ENCODE assay signal across 11 cellular contexts in genomic region chr2:230318190-230319121, GRCh38. TPM values are rescaled to one million over a fixed set of nuclear protein-coding genes. Genes with fewer than 3 reads are reported as not detected.
DNase-seq lines count a peak whose midpoint lies in the region; ATAC-seq and TF ChIP-seq lines count a peak whose summit lies in the region.
"Had no signal": no experiment of that assay in that cellular context is flagged by ENCODE, and none has a peak within 500 bp of the region (broad histone marks: within the 10 kb centered on the region; RNA-seq: fewer than 3 reads in every experiment).

No MANE protein-coding gene starts in this region.

- POLR2A ChIA-PET in PC-9 (lab: Charles Lee; ENCODE audit: unreplicated experiment): interaction anchor here (0.6 kb wide), 1 partner anchor 26 kb away, joined by 5 read pairs; no protein-coding TSS in a partner anchor

- no peak overlapping the region for H3K4me2 ChIP-seq in PC-9
- no peak overlapping the region for H3K4me2 ChIP-seq in H9 (ENCODE audit: insufficient read depth, insufficient read length, low read length)
- H3K4me2 ChIP-seq: hepatocyte had no signal

- no peaks in the 10 kb centered on the region for H3K36me3 ChIP-seq in heart left ventricle
- H3K36me3 ChIP-seq in PC-9 (ENCODE audit: low read depth): no peaks in the 10 kb centered on the region
- H3K36me3 ChIP-seq: BE2C had no signal

- H3K9me3 ChIP-seq in heart left ventricle: peaks cover 0 to 11% (median 0%) of the 10 kb centered on the region in 12 donors
- H3K9me3 ChIP-seq in PC-9 (ENCODE audit: insufficient read depth, low read depth): no peaks in the 10 kb centered on the region
- peaks cover 14% of the 10 kb centered on the region for H3K9me3 ChIP-seq in H9 (ENCODE audit: control insufficient read depth, low read depth, low read length)
- H3K9me3 ChIP-seq: BE2C had no signal

- no peak for ATAC-seq in heart left ventricle
- no peak for ATAC-seq in left ventricle myocardium superior
- peak; percentile 2 for ATAC-seq in HG02973 (IDR thresholded peaks at IDR 0.05; ENCODE audit: unreplicated experiment)
- peak; percentile 71 to 75 for ATAC-seq in stimulated activated naive B cell treated with anti-CD40 and anti-IgM and Interleukin-4, amounts not matched to agents 10 μg/mL and 1 μg/mL and 100 μg/mL, for 72 hours (replicated peaks)

- H3K27me3 Mint-ChIP-seq in stimulated activated naive B cell treated with anti-CD40 and anti-IgM and Interleukin-4, amounts not matched to agents 10 μg/mL and 1 μg/mL and 100 μg/mL, for 72 hours: no peaks in the 10 kb centered on the region
- no peaks in the 10 kb centered on the region for H3K27me3 Mint-ChIP-seq in H9 (ENCODE audit: low read depth)

- no peak overlapping the region for H2BK120ac ChIP-seq in H9 (ENCODE audit: low read depth, low read length, poor library complexity, severe bottlenecking)

- H2AFZ ChIP-seq in PC-9 (no peak overlapping the region), H9 (ENCODE audit: low read length) (no peak overlapping the region)
- H2AFZ ChIP-seq: hepatocyte had no signal

- H4K8ac ChIP-seq in H9 (replicated peaks; ENCODE audit: insufficient read length, low read depth, low read length): no peak overlapping the region

- no peak overlapping the region for H3K14ac ChIP-seq in H9 (ENCODE audit: insufficient read depth, low read length)

- H3K18ac ChIP-seq in H9 (ENCODE audit: insufficient read length, low read depth, low read length): no peak overlapping the region

- peaks cover 5 to 7% of the 10 kb centered on the region in 2 donors for H3K9me3 Mint-ChIP-seq in stimulated activated naive B cell treated with anti-CD40 and anti-IgM and Interleukin-4, amounts not matched to agents 10 μg/mL and 1 μg/mL and 100 μg/mL, for 72 hours
- peaks cover 18 to 20% of the 10 kb centered on the region in 2 experiments for H3K9me3 Mint-ChIP-seq in H9

- H3K56ac ChIP-seq in H9 (ENCODE audit: insufficient read length, low read depth, low read length): no peak overlapping the region

- no peak overlapping the region for H3K9ac ChIP-seq in H9 (ENCODE audit: extremely low read depth, insufficient read length, low read length)

- H4K5ac ChIP-seq in H9 (ENCODE audit: insufficient read length, low read depth, low read length): no peak overlapping the region

- H3K27ac Mint-ChIP-seq in stimulated activated naive B cell treated with anti-CD40 and anti-IgM and Interleukin-4, amounts not matched to agents 10 μg/mL and 1 μg/mL and 100 μg/mL, for 72 hours: peak overlapping the region; percentile 99
- H3K27ac Mint-ChIP-seq in H9: peak overlapping the region in 1 of 3 experiments; percentile 28; a peak in 1 of 7 replicates

- H3F3A ChIP-seq in PC-9 (ENCODE audit: insufficient read depth, low read depth): no peaks in the 10 kb centered on the region

- no peak overlapping the region for H3K23ac ChIP-seq in H9 (ENCODE audit: insufficient read length, low read depth, low read length)

- H2BK20ac ChIP-seq in H9 (ENCODE audit: low read depth, low read length, poor library complexity, severe bottlenecking): no peak overlapping the region

- H3K36me3 Mint-ChIP-seq in stimulated activated naive B cell treated with anti-CD40 and anti-IgM and Interleukin-4, amounts not matched to agents 10 μg/mL and 1 μg/mL and 100 μg/mL, for 72 hours: peaks cover 52 to 89% of the 10 kb centered on the region in 2 donors
- H3K36me3 Mint-ChIP-seq in H9 (ENCODE audit: insufficient read depth in 1 of 3, low read depth in 3 of 3): peaks cover 8 to 10% (median 10%) of the 10 kb centered on the region in 3 experiments; a peak in 6 of 7 replicates

- H3T11ph ChIP-seq in H9 (ENCODE audit: low read length): no peak overlapping the region

- H3K4me3 ChIP-seq in heart left ventricle (no peak overlapping the region), PC-9 (no peak overlapping the region)
- H3K4me3 ChIP-seq: hepatocyte had no signal

- H3K4me1 ChIP-seq in heart left ventricle (peaks cover 0 to 23% (median 2%) of the 10 kb centered on the region in 12 donors), PC-9 (replicated peaks; ENCODE audit: insufficient read depth) (no peaks in the 10 kb centered on the region), H9 (ENCODE audit: insufficient read depth, low read length) (no peaks in the 10 kb centered on the region)
- H3K4me1 ChIP-seq: BE2C had no signal

- H4K20me1 ChIP-seq in PC-9 (ENCODE audit: insufficient read depth) (no peaks in the 10 kb centered on the region), H9 (ENCODE audit: control insufficient read depth, insufficient read depth, insufficient read length) (no peaks in the 10 kb centered on the region)

- no peaks in the 10 kb centered on the region for H3K79me1 ChIP-seq in H9 (ENCODE audit: insufficient read depth, low read depth, low read length, poor library complexity, severe bottlenecking)

- no peak for TF ChIP-seq POLR2A in heart left ventricle (IDR thresholded peaks at IDR 0.05)

- H3K4ac ChIP-seq in H9 (ENCODE audit: low read depth, low read length): no peak overlapping the region

- H3K9me2 ChIP-seq in PC-9 (ENCODE audit: insufficient read depth): no peaks in the 10 kb centered on the region

- no peak overlapping the region for H2BK12ac ChIP-seq in H9 (ENCODE audit: insufficient read length, low read depth, low read length)

- no peak overlapping the region for H2BK5ac ChIP-seq in H9 (ENCODE audit: insufficient read length, low read length)

- 41 to 76% (median 70%) methylated on average over 6 of the region's 6 CpGs for WGBS in heart left ventricle, 4 donors
- WGBS in H9 (ENCODE audit: extremely low coverage, insufficient read length, low lambda C conversion rate): no CpG with 5 or more reads among the region's 6 CpGs

- peak overlapping the region; percentile 48 to 70 for H3K4me3 Mint-ChIP-seq in stimulated activated naive B cell treated with anti-CD40 and anti-IgM and Interleukin-4, amounts not matched to agents 10 μg/mL and 1 μg/mL and 100 μg/mL, for 72 hours
- H3K4me3 Mint-ChIP-seq in H9: no peak overlapping the region

- no peaks in the 10 kb centered on the region for H3K23me2 ChIP-seq in H9 (ENCODE audit: insufficient read length, low read depth, low read length, poor library complexity, severe bottlenecking)

- H3K27me3 ChIP-seq in heart left ventricle (no peaks in the 10 kb centered on the region), PC-9 (ENCODE audit: insufficient read depth, low read depth) (no peaks in the 10 kb centered on the region), H9 (ENCODE audit: insufficient read depth, low read length) (no peaks in the 10 kb centered on the region)
- H3K27me3 ChIP-seq: BE2C, hepatocyte had no signal

- no peak overlapping the region for H4K91ac ChIP-seq in H9 (ENCODE audit: insufficient read length, low read depth, low read length)

- no TSS peak for BruUV-seq in PC-9 (replicated peaks; lab: Mats Ljungman, UMichigan)

- H2BK15ac ChIP-seq in H9 (ENCODE audit: low read depth, low read length): no peak overlapping the region

- CTCF ChIA-PET in PC-9 (lab: Charles Lee): no interaction called here

- peaks cover 52 to 73% of the 10 kb centered on the region in 2 donors for H3K4me1 Mint-ChIP-seq in stimulated activated naive B cell treated with anti-CD40 and anti-IgM and Interleukin-4, amounts not matched to agents 10 μg/mL and 1 μg/mL and 100 μg/mL, for 72 hours
- no peaks in the 10 kb centered on the region for H3K4me1 Mint-ChIP-seq in H9

- H3K79me2 ChIP-seq in PC-9 (ENCODE audit: low read depth) (no peaks in the 10 kb centered on the region), H9 (ENCODE audit: insufficient read depth, low read length) (no peaks in the 10 kb centered on the region)
- H3K79me2 ChIP-seq: hepatocyte had no signal

- DNase-seq in heart left ventricle (no peak), left ventricle myocardium superior (no peak), RPMI7951 (ENCODE audit: low read depth) (peak; percentile 10), PC-9 (no peak), dedifferentiated amniotic fluid mesenchymal stem cell (ENCODE audit: extremely low spot score) (no peak), H9 (no peak)
- no peak for DNase-seq in stimulated activated naive B cell treated with anti-CD40 and anti-IgM and Interleukin-4, amounts not matched to agents 10 μg/mL and 1 μg/mL and 100 μg/mL, for 72 hours
- DNase-seq: BE2C had no signal

- no peak for TF ChIP-seq CTCF in heart left ventricle (IDR thresholded peaks at IDR 0.05)
- no peak for TF ChIP-seq CTCF in PC-9 (conservative IDR thresholded peaks at IDR 0.05)
- TF ChIP-seq CTCF in H9 (conservative IDR thresholded peaks at IDR 0.05): no peak

- no peak overlapping the region for H2AK5ac ChIP-seq in H9 (ENCODE audit: insufficient read length, low read length)

- H3K27ac ChIP-seq in heart left ventricle (peak overlapping the region in 8 of 12 donors; percentile 19 to 79 (median 42)), PC-9 (no peak overlapping the region), H9 (ENCODE audit: insufficient read length, low read depth, low read length) (no peak overlapping the region)
- H3K27ac ChIP-seq: hepatocyte, RWPE1 had no signal

- intact Hi-C loops in heart left ventricle (cut with DNase I) (no loop called here), left ventricle myocardium superior (cut with micrococcal nuclease) (no loop called here), PC-9 (cut with micrococcal nuclease; ENCODE audit: unreplicated experiment) (no loop called here)

RNA-seq across cellular contexts. Expression of gene SP140L, which starts 8.5 kb away (rescaled TPM):
- 10 to 100 TPM in 1 of 9 donors, 1 to 10 TPM in 8; 2.5 to 17.6 (median 4.0) TPM for total RNA-seq in heart left ventricle
- polyA plus RNA-seq in heart left ventricle: 1 to 10 TPM; 2.8 to 8.8 TPM
- total RNA-seq in left ventricle myocardium superior: 5.7 TPM
- total RNA-seq in RPMI7951 (2014; rRNA removed; shearing (Covaris generic)): 9.0 and 15.1 TPM in 2 replicates
- 15.1 and 23.6 TPM in 2 replicates for total RNA-seq in PC-9 (2021)
- total RNA-seq in H9 (2021): 1.3 and 1.9 TPM in 2 replicates

Comparison
In these comparisons a context has a peak if more than half of its experiments do, and no peak if none do; other contexts are left out.
1. ATAC-seq: peak in HG02973 (single experiment) and stimulated activated naive B cell treated with anti-CD40 and anti-IgM and Interleukin-4, amounts not matched to agents 10 μg/mL and 1 μg/mL and 100 μg/mL, for 72 hours (2 of 2); none in heart left ventricle (0 of 4) and left ventricle myocardium superior (single experiment).
2. H3K27ac ChIP-seq: peak in heart left ventricle (8 of 12); none in PC-9 (single experiment) and H9 (single experiment).
3. H3K4me3 Mint-ChIP-seq: peak in stimulated activated naive B cell treated with anti-CD40 and anti-IgM and Interleukin-4, amounts not matched to agents 10 μg/mL and 1 μg/mL and 100 μg/mL, for 72 hours (2 of 2); none in H9 (0 of 2).